In genomic region chr12:57087689-57088441, GRCh38 we compare ENCODE assay signal across 8 cellular contexts. TPM values are rescaled to one million over a fixed set of nuclear protein-coding genes. Genes with fewer than 3 reads are reported as not detected.
A peak's percentile ranks its signal among the peaks of the same experiment; 100 is the strongest.
DNase-seq lines count a peak whose midpoint lies in the region; ATAC-seq, FAIRE-seq and TF ChIP-seq lines count a peak whose summit lies in the region.

No MANE protein-coding gene starts in this region.

- peak overlapping the region; percentile 97 for H3K27ac ChIP-seq in CD8-positive, alpha-beta T cell (ENCODE audit: low read depth, low read length)
- peak overlapping the region; percentile 97 for H3K27ac ChIP-seq in suprapubic skin

- no peaks in the 10 kb centered on the region for H3K27me3 ChIP-seq in CD8-positive, alpha-beta T cell (ENCODE audit: insufficient read depth, low read length)
- H3K27me3 ChIP-seq in neuron (ENCODE audit: insufficient read depth, low read length) (no peaks in the 10 kb centered on the region), suprapubic skin (no peaks in the 10 kb centered on the region)

- WGBS in suprapubic skin = 1% methylated on average over 19 of the region's 41 CpGs

- H2AFZ ChIP-seq in neuron (ENCODE audit: low read depth, low read length) = peak overlapping the region; percentile 18

- peak; percentile 48 for ATAC-seq in CD8-positive, alpha-beta T cell
- ATAC-seq in GM19395 (IDR thresholded peaks at IDR 0.05; ENCODE audit: unreplicated experiment) (peak; percentile 40), HG03565 (IDR thresholded peaks at IDR 0.05; ENCODE audit: unreplicated experiment) (peak; percentile 23)

- H3K4me3 Mint-ChIP-seq in CD8-positive, alpha-beta T cell = peak overlapping the region; percentile 92
- H3K4me3 Mint-ChIP-seq in activated T-helper 2 cell treated with anti-CD3 and anti-CD28 coated beads, Interferon-gamma antibody, Interleukin-2, Interleukin-4, amounts not matched to agents 10 μg/mL and 5 μg/mL and 100 μg/mL, durations not matched to agents 14 hours and 24 hours and 36 hours (ENCODE audit: low read depth) = peak overlapping the region; percentile 94

- TF ChIP-seq POLR2A in suprapubic skin (IDR thresholded peaks at IDR 0.05) = no peak

- TF ChIP-seq EP300 in suprapubic skin (IDR thresholded peaks at IDR 0.05) = no peak

- peak; percentile 47 to 88 (median 74) for DNase-seq in CD8-positive, alpha-beta T cell
- DNase-seq in RCC 7860 (ENCODE audit: low spot score) (peak; percentile 85), fibroblast of the aortic adventitia (ENCODE audit: low read depth) (peak; percentile 96), suprapubic skin (ENCODE audit: low spot score in 2 of 2) (peak; percentile 92 to 94)
- peak; percentile 61 for DNase-seq in activated T-helper 2 cell treated with anti-CD3 and anti-CD28 coated beads, Interferon-gamma antibody, Interleukin-2, Interleukin-4, amounts not matched to agents 10 μg/mL and 5 μg/mL and 100 μg/mL, durations not matched to agents 14 hours and 24 hours and 36 hours (ENCODE audit: low spot score)

- H3K36me3 ChIP-seq in CD8-positive, alpha-beta T cell (ENCODE audit: insufficient read depth, low read length) = peaks cover 4% of the 10 kb centered on the region
- H3K36me3 ChIP-seq in neuron (ENCODE audit: insufficient read depth, low read length) (peaks cover 20% of the 10 kb centered on the region), suprapubic skin (peaks cover 19% of the 10 kb centered on the region)

- POLR2A ChIA-PET in CD8-positive, alpha-beta T cell (lab: Charles Lee) = interaction anchor here (0.9 to 15.9 kb wide), 7 partner anchors 8 to 50 kb away, joined by 3 to 244 read pairs (median 4); partner anchors contain the start of genes LRP1, NEMP1 and STAT6

- H3K27me3 Mint-ChIP-seq in CD8-positive, alpha-beta T cell (ENCODE audit: low read depth) = no peaks in the 10 kb centered on the region
- H3K27me3 Mint-ChIP-seq in activated T-helper 2 cell treated with anti-CD3 and anti-CD28 coated beads, Interferon-gamma antibody, Interleukin-2, Interleukin-4, amounts not matched to agents 10 μg/mL and 5 μg/mL and 100 μg/mL, durations not matched to agents 14 hours and 24 hours and 36 hours (ENCODE audit: low read depth) = no peaks in the 10 kb centered on the region

- peaks cover 57% of the 10 kb centered on the region for H3K4me1 Mint-ChIP-seq in CD8-positive, alpha-beta T cell (ENCODE audit: low read depth)
- H3K4me1 Mint-ChIP-seq in activated T-helper 2 cell treated with anti-CD3 and anti-CD28 coated beads, Interferon-gamma antibody, Interleukin-2, Interleukin-4, amounts not matched to agents 10 μg/mL and 5 μg/mL and 100 μg/mL, durations not matched to agents 14 hours and 24 hours and 36 hours (ENCODE audit: low read depth) = peaks cover 60% of the 10 kb centered on the region

- no peaks in the 10 kb centered on the region for H3K9me3 Mint-ChIP-seq in CD8-positive, alpha-beta T cell
- H3K9me3 Mint-ChIP-seq in activated T-helper 2 cell treated with anti-CD3 and anti-CD28 coated beads, Interferon-gamma antibody, Interleukin-2, Interleukin-4, amounts not matched to agents 10 μg/mL and 5 μg/mL and 100 μg/mL, durations not matched to agents 14 hours and 24 hours and 36 hours = no peaks in the 10 kb centered on the region

- peak overlapping the region; percentile 95 for H3K4me3 ChIP-seq in CD8-positive, alpha-beta T cell (ENCODE audit: low read depth, low read length)
- H3K4me3 ChIP-seq in fibroblast of the aortic adventitia (ENCODE audit: low read depth, low read length) = peak overlapping the region; percentile 69
- peak overlapping the region; percentile 65 for H3K4me3 ChIP-seq in neuron (ENCODE audit: low read length)
- peak overlapping the region; percentile 74 for H3K4me3 ChIP-seq in suprapubic skin

- no peak for TF ChIP-seq CTCF in CD8-positive, alpha-beta T cell (IDR thresholded peaks at IDR 0.05)
- TF ChIP-seq CTCF in fibroblast of the aortic adventitia (IDR thresholded peaks at IDR 0.05; ENCODE audit: insufficient read depth, low read length) (no peak), suprapubic skin (IDR thresholded peaks at IDR 0.05) (no peak)

- H3K9me3 ChIP-seq in CD8-positive, alpha-beta T cell (ENCODE audit: low read length) = no peaks in the 10 kb centered on the region
- no peaks in the 10 kb centered on the region for H3K9me3 ChIP-seq in neuron (ENCODE audit: low read length)
- no peaks in the 10 kb centered on the region for H3K9me3 ChIP-seq in suprapubic skin

- H3K4me1 ChIP-seq in CD8-positive, alpha-beta T cell (ENCODE audit: insufficient read depth, low read length) = peaks cover 39% of the 10 kb centered on the region
- H3K4me1 ChIP-seq in neuron (ENCODE audit: insufficient read depth, low read length) (peaks cover 34% of the 10 kb centered on the region), suprapubic skin (peaks cover 48% of the 10 kb centered on the region)

- H3K36me3 Mint-ChIP-seq in CD8-positive, alpha-beta T cell = peaks cover 36% of the 10 kb centered on the region
- H3K36me3 Mint-ChIP-seq in activated T-helper 2 cell treated with anti-CD3 and anti-CD28 coated beads, Interferon-gamma antibody, Interleukin-2, Interleukin-4, amounts not matched to agents 10 μg/mL and 5 μg/mL and 100 μg/mL, durations not matched to agents 14 hours and 24 hours and 36 hours (ENCODE audit: low read depth) = peaks cover 47% of the 10 kb centered on the region

- intact Hi-C loops in CD8-positive, alpha-beta T cell (cut with DNase I, micrococcal nuclease) = loop anchor here (1.0 to 10.0 kb wide), 8 partner anchors 9 to 963 kb away; partner anchors contain the start of genes STAT6 (in 2 of the 2), CDK4 (in 1 of the 2), DDIT3 (in 1 of the 2) and ESYT1 (in 1 of the 2)
- intact Hi-C loops in activated T-helper 2 cell treated with anti-CD3 and anti-CD28 coated beads, Interferon-gamma antibody, Interleukin-2, Interleukin-4, amounts not matched to agents 10 μg/mL and 5 μg/mL and 100 μg/mL, durations not matched to agents 14 hours and 24 hours and 36 hours (cut with micrococcal nuclease) = loop anchor here (1.0 to 5.0 kb wide), 8 partner anchors 10 to 451 kb away; partner anchors contain the start of genes DDIT3, MBD6, NACA and NEMP1

- CTCF ChIA-PET in CD8-positive, alpha-beta T cell (lab: Charles Lee) = interaction anchor here (2.3 to 8.8 kb wide), 2 partner anchors 18 to 23 kb away, joined by 10 to 116 read pairs; partner anchors contain the start of gene STAT6

- FAIRE-seq in RCC 7860 (lab: Jason Lieb, UNC) = no peak

- H3K27ac Mint-ChIP-seq in CD8-positive, alpha-beta T cell = peak overlapping the region; percentile 95
- peak overlapping the region; percentile 98 for H3K27ac Mint-ChIP-seq in activated T-helper 2 cell treated with anti-CD3 and anti-CD28 coated beads, Interferon-gamma antibody, Interleukin-2, Interleukin-4, amounts not matched to agents 10 μg/mL and 5 μg/mL and 100 μg/mL, durations not matched to agents 14 hours and 24 hours and 36 hours

RNA-seq across cellular contexts. Expression of gene NAB2, which starts 1.0 kb away (rescaled TPM):
- 1 to 10 TPM; 5.9 to 6.7 TPM for total RNA-seq in CD8-positive, alpha-beta T cell
- 72.8 and 74.7 TPM in 2 replicates for total RNA-seq in activated T-helper 2 cell treated with anti-CD3 and anti-CD28 coated beads, Interferon-gamma antibody, Interleukin-2, Interleukin-4, amounts not matched to agents 10 μg/mL and 5 μg/mL and 100 μg/mL, durations not matched to agents 14 hours and 24 hours and 36 hours
- 41.8 and 54.2 TPM in 2 replicates for total RNA-seq in fibroblast of the aortic adventitia (ENCODE audit: low replicate concordance)
- 10 to 100 TPM; 28.2 to 52.5 (median 36.9) TPM for total RNA-seq in suprapubic skin

RNA-seq across cellular contexts. Expression of gene NEMP1, which starts 9.3 kb away (rescaled TPM):
- total RNA-seq in CD8-positive, alpha-beta T cell = 1 to 10 TPM; 4.3 to 7.4 TPM
- total RNA-seq in activated T-helper 2 cell treated with anti-CD3 and anti-CD28 coated beads, Interferon-gamma antibody, Interleukin-2, Interleukin-4, amounts not matched to agents 10 μg/mL and 5 μg/mL and 100 μg/mL, durations not matched to agents 14 hours and 24 hours and 36 hours = 79.8 and 86.7 TPM in 2 replicates
- total RNA-seq in fibroblast of the aortic adventitia (ENCODE audit: low replicate concordance) (4.7 and 25.0 TPM in 2 replicates), suprapubic skin (10 to 100 TPM in 2 of 4 donors, 1 to 10 TPM in 2; 6.5 to 31.2 (median 9.5) TPM)

RNA-seq across cellular contexts. Expression of gene STAT6, which starts 23.3 kb away (rescaled TPM):
- total RNA-seq in CD8-positive, alpha-beta T cell = 100 to 1,000 TPM; 116 to 127 TPM
- 333 and 341 TPM in 2 replicates for total RNA-seq in activated T-helper 2 cell treated with anti-CD3 and anti-CD28 coated beads, Interferon-gamma antibody, Interleukin-2, Interleukin-4, amounts not matched to agents 10 μg/mL and 5 μg/mL and 100 μg/mL, durations not matched to agents 14 hours and 24 hours and 36 hours
- total RNA-seq in fibroblast of the aortic adventitia (ENCODE audit: low replicate concordance) = 89.0 and 102 TPM in 2 replicates
- total RNA-seq in suprapubic skin = 100 to 1,000 TPM; 140 to 348 (median 183) TPM

RNA-seq across cellular contexts. Expression of gene MYO1A, which starts 37.9 kb away (rescaled TPM):
- under 1 TPM; 0.22 to 0.81 TPM for total RNA-seq in CD8-positive, alpha-beta T cell
- total RNA-seq in activated T-helper 2 cell treated with anti-CD3 and anti-CD28 coated beads, Interferon-gamma antibody, Interleukin-2, Interleukin-4, amounts not matched to agents 10 μg/mL and 5 μg/mL and 100 μg/mL, durations not matched to agents 14 hours and 24 hours and 36 hours = 2.4 and 4.2 TPM in 2 replicates
- total RNA-seq in fibroblast of the aortic adventitia (ENCODE audit: low replicate concordance) = 0.09 and 3.4 TPM in 2 replicates
- 1 to 10 TPM in 1 of 4 donors, under 1 TPM in 3; 0.16 to 2.3 (median 0.58) TPM for total RNA-seq in suprapubic skin

RNA-seq across cellular contexts. Expression of gene LRP1, which starts 40.4 kb away (rescaled TPM):
- 1 to 10 TPM; 3.6 to 4.0 TPM for total RNA-seq in CD8-positive, alpha-beta T cell
- 1.8 and 2.1 TPM in 2 replicates for total RNA-seq in activated T-helper 2 cell treated with anti-CD3 and anti-CD28 coated beads, Interferon-gamma antibody, Interleukin-2, Interleukin-4, amounts not matched to agents 10 μg/mL and 5 μg/mL and 100 μg/mL, durations not matched to agents 14 hours and 24 hours and 36 hours
- total RNA-seq in fibroblast of the aortic adventitia (ENCODE audit: low replicate concordance) (381 and 541 TPM in 2 replicates), suprapubic skin (100 to 1,000 TPM in 2 of 4 donors, 10 to 100 TPM in 2; 83.1 to 149 (median 106) TPM)

Comparison
In these comparisons a context has a peak if more than half of its experiments do, and no peak if none do; other contexts are left out.
1. Peak in every context shown above with its lines: DNase-seq, ATAC-seq, H3K4me3 ChIP-seq and H3K27ac ChIP-seq.